ENCODE assay signal across 24 cellular contexts in the genomic region with DNA sequence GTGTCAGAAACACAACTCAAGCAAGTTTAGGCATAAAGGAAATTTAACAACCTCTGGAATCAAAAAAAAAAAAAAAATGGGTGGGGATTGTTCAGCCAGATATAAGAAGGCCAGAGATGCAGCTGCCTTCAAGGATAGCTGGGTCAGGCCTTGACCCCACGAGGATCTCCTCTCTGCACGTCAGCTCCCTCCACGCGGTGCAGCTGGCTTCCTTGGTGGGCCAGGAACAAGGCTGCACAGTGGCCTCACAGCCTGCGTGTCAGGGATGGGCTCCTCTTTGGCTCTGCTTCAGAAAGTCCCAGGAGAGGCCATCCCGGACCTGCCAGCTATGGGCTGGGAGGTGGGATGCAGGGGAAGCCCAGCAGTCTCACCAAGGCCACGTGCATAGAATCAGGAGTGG. TPM values are rescaled to one million over a fixed set of nuclear protein-coding genes. Genes with fewer than 3 reads are reported as not detected.
"Had no signal": no experiment of that assay in that cellular context is flagged by ENCODE, and none has a peak within 500 bp of the region (broad histone marks: within the 10 kb centered on the region; RNA-seq: fewer than 3 reads in every experiment).

No MANE protein-coding gene starts in this region.

- ATAC-seq: Right ventricle myocardium inferior, T-cell had no signal

- DNase-seq: activated B cell treated with CpG ODN at 0.5 μM for 24 hours; activated CD4-positive, alpha-beta memory T cell treated with anti-CD3 and anti-CD28 coated beads for 36 hours; activated CD8-positive, alpha-beta memory T cell treated with anti-CD3 and anti-CD28 coated beads, Interleukin-2, amount 50 U/mL, for 48 hours; activated effector memory CD4-positive, alpha-beta T cell treated with Interleukin-2 at 50 U/mL for 16 hours; activated T-cell treated with anti-CD3 and anti-CD28 coated beads, Interleukin-2, amount 50 U/mL, for 1 hour; KG1; NCI-H1092; NCI-H1417; NCI-H1694; NCI-H2029; NCI-H2107; NCI-H2171 treated with DMSO at 0.1 percent for 48 hours; NCI-H226; NCI-H526; NCI-H774; RPMI8226; T1000 had no signal

- H3K27me3 Mint-ChIP-seq: activated B cell treated with CpG ODN at 0.5 μM for 24 hours; activated naive CD4-positive, alpha-beta T cell treated with anti-CD3 and anti-CD28 coated beads, Interleukin-2, amount 50 U/mL, for 24 hours; T-cell had no signal

- H3K36me3 Mint-ChIP-seq: activated CD4-positive, alpha-beta memory T cell treated with anti-CD3 and anti-CD28 coated beads for 36 hours; activated naive CD4-positive, alpha-beta T cell treated with anti-CD3 and anti-CD28 coated beads, Interleukin-2, amount 50 U/mL, for 24 hours; brain; T-cell had no signal

- H3K4me3 ChIP-seq: cardiac muscle cell, SK-N-MC had no signal

- H3K9me3 Mint-ChIP-seq: activated B cell treated with CpG ODN at 0.5 μM for 24 hours; activated CD4-positive, alpha-beta memory T cell treated with anti-CD3 and anti-CD28 coated beads for 36 hours; activated naive CD4-positive, alpha-beta T cell treated with anti-CD3 and anti-CD28 coated beads, Interleukin-2, amount 50 U/mL, for 24 hours; T-cell had no signal

- H3K27ac ChIP-seq: cardiac muscle cell, SK-N-MC had no signal

- H3K4me3 Mint-ChIP-seq: activated B cell treated with CpG ODN at 0.5 μM for 24 hours; activated CD4-positive, alpha-beta memory T cell treated with anti-CD3 and anti-CD28 coated beads for 36 hours; activated CD4-positive, alpha-beta T cell treated with anti-CD3 and anti-CD28 coated beads, Interleukin-2, amount 10 ng/mL, durations not matched to agents 7 days and 5 days; activated naive CD4-positive, alpha-beta T cell treated with anti-CD3 and anti-CD28 coated beads, Interleukin-2, amount 50 U/mL, for 24 hours; brain; T-cell had no signal

- H3K27ac Mint-ChIP-seq: activated B cell treated with CpG ODN at 0.5 μM for 24 hours; activated CD4-positive, alpha-beta memory T cell treated with anti-CD3 and anti-CD28 coated beads for 36 hours; activated CD4-positive, alpha-beta T cell treated with anti-CD3 and anti-CD28 coated beads, Interleukin-2, amount 10 ng/mL, durations not matched to agents 7 days and 5 days; activated naive CD4-positive, alpha-beta T cell treated with anti-CD3 and anti-CD28 coated beads, Interleukin-2, amount 50 U/mL, for 24 hours; brain; T-cell had no signal

- H3K4me1 Mint-ChIP-seq: activated CD4-positive, alpha-beta T cell treated with anti-CD3 and anti-CD28 coated beads, Interleukin-2, amount 10 ng/mL, durations not matched to agents 7 days and 5 days; activated naive CD4-positive, alpha-beta T cell treated with anti-CD3 and anti-CD28 coated beads, Interleukin-2, amount 50 U/mL, for 24 hours; T-cell had no signal

RNA-seq across cellular contexts. Expression of a gene that starts 56.2 kb away (rescaled TPM):
- total RNA-seq: Right ventricle myocardium inferior had no signal
